ENCODE assay signal across 8 cellular contexts in the genomic region with DNA sequence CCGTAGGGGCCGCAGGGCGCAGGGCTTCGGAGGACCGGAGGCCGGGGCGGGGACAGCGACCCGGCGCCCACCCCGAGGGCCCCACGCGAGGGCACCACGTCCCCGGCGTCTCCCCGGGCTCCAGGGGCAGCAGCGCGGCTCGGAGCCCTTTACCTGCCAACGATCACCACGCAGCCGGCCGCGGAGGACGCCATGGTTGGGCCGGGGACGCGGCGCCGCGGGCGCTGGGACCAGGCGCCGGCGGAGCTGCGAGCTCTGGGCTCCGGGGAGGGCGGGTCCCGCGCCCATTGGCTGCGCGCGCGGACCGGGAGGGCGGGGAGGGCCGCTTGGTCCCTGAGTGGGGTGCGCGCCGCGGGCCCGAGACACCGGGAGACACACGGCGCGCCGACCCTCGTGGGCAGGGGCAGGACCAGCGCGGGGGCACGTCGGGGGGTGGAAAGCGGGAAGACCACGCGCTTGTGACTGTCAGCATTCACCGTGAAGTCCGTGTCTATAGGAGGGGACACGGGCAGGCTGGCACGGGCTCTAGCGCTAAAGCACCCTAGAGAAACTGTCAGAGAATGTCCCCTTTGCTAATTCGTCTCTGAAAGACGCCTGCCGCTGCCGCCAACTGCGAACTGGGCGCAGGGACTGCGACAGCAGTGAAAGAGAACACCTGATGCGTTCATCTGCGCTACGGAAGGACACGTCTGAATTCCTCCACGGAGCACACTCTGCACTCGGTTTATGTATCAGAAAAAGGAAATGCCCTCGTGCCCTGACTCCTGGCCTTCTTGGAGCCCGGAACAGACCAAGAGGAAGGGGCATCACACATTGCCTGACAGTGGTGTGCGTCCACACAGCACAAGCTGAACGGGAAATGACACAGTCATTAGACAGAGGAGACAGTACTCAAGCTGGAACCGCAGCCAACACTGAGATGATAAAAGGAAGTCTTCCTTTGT. TPM values are rescaled to one million over a fixed set of nuclear protein-coding genes. Genes with fewer than 3 reads are reported as not detected.
DNase-seq lines count a peak whose midpoint lies in the region; ATAC-seq lines count a peak whose summit lies in the region.

A gene with protein sequence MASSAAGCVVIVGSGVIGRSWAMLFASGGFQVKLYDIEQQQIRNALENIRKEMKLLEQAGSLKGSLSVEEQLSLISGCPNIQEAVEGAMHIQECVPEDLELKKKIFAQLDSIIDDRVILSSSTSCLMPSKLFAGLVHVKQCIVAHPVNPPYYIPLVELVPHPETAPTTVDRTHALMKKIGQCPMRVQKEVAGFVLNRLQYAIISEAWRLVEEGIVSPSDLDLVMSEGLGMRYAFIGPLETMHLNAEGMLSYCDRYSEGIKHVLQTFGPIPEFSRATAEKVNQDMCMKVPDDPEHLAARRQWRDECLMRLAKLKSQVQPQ (minus strand): TSS at position 257 of the 944 bp plus-strand sequence. CDS start 63 bp downstream, at position 194.

- ATAC-seq in HG03064 (IDR thresholded peaks at IDR 0.05; ENCODE audit: low read depth, unreplicated experiment): peak; percentile 62

- DNase-seq in NCI-H446 (lab: John Stamatoyannopoulos, UW): peak; percentile 5 to 66
- no peak for DNase-seq in NCI-H446 treated with DMSO at 0.1 percent for 48 hours (lab: John Stamatoyannopoulos, UW)
- DNase-seq in NCI-H345 (lab: John Stamatoyannopoulos, UW): peak; percentile 61
- DNase-seq in activated CD4-positive, alpha-beta T cell treated with anti-CD3 and anti-CD28 coated beads for 1 hour: peak; percentile 57
- peak; percentile 88 for DNase-seq in cerebellum (ENCODE audit: low spot score)
- peak; percentile 36 for DNase-seq in kidney glomerular epithelial cell (lab: John Stamatoyannopoulos, UW)
- peak; percentile 32 to 57 for DNase-seq in stimulated activated CD4-positive, alpha-beta T cell treated with anti-CD3 and anti-CD28 coated beads, Interleukin-15, amount 100 ng/mL, for 48 hours (ENCODE audit: low read depth in 2 of 2)

RNA-seq across cellular contexts. Expression of the gene that starts here (rescaled TPM):
- total RNA-seq in cerebellum: 14.9 TPM
